Comparison of ENCODE assay signal across 1 cellular context in the genomic region with DNA sequence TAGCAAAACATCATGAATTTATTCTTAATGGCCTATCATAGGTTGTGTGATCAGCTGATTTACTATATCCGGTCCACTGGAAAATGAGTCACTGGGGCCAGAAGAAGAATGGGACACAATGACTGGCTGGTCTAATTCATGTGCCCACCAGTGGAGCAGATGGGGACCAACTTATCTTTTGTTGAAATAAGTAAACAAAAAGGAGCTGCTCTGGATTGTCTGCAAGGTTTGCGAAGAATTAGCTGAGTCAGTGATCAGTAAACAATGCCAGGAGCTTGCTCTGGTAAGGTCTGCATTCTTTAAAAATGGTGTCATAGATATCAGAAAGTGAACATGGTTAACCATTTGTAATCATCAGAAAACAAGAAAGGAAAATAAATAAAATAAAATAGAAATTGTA.
TF ChIP-seq lines count a peak whose summit lies in the region.

No MANE protein-coding gene starts in this region.

TF ChIP-seq in Ishikawa, 13 proteins besides CTCF, POLR2A, EP300 and RAD21:
- TF ChIP-seq, protein P1, sequence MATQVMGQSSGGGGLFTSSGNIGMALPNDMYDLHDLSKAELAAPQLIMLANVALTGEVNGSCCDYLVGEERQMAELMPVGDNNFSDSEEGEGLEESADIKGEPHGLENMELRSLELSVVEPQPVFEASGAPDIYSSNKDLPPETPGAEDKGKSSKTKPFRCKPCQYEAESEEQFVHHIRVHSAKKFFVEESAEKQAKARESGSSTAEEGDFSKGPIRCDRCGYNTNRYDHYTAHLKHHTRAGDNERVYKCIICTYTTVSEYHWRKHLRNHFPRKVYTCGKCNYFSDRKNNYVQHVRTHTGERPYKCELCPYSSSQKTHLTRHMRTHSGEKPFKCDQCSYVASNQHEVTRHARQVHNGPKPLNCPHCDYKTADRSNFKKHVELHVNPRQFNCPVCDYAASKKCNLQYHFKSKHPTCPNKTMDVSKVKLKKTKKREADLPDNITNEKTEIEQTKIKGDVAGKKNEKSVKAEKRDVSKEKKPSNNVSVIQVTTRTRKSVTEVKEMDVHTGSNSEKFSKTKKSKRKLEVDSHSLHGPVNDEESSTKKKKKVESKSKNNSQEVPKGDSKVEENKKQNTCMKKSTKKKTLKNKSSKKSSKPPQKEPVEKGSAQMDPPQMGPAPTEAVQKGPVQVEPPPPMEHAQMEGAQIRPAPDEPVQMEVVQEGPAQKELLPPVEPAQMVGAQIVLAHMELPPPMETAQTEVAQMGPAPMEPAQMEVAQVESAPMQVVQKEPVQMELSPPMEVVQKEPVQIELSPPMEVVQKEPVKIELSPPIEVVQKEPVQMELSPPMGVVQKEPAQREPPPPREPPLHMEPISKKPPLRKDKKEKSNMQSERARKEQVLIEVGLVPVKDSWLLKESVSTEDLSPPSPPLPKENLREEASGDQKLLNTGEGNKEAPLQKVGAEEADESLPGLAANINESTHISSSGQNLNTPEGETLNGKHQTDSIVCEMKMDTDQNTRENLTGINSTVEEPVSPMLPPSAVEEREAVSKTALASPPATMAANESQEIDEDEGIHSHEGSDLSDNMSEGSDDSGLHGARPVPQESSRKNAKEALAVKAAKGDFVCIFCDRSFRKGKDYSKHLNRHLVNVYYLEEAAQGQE (IDR thresholded peaks at IDR 0.05; ENCODE audit: low read depth) = no peak
- TF ChIP-seq USF1 (IDR thresholded peaks at IDR 0.05) (0 out of 2 replicates have a peak, but pooled peaks have one; percentile 14), YY1 (IDR thresholded peaks at IDR 0.05; ENCODE audit: low read depth) (no peak), TAF1 (IDR thresholded peaks at IDR 0.05; ENCODE audit: low read depth) (no peak), NFIC (IDR thresholded peaks at IDR 0.05) (no peak), EGR1 (IDR thresholded peaks at IDR 0.05) (no peak), TCF12 (IDR thresholded peaks at IDR 0.05; ENCODE audit: low read depth) (0 out of 2 replicates have a peak, but pooled peaks have one; percentile 34), FOXM1 (IDR thresholded peaks at IDR 0.05; ENCODE audit: borderline replicate concordance, low read depth) (no peak), ZBTB7A (IDR thresholded peaks at IDR 0.05; ENCODE audit: low read depth) (no peak), CEBPB (IDR thresholded peaks at IDR 0.05) (no peak), CREB1 (IDR thresholded peaks at IDR 0.05; ENCODE audit: low read depth) (no peak), TEAD4 (IDR thresholded peaks at IDR 0.05) (peak; percentile 47; the same call in 1 of the 2 replicates)
- TF ChIP-seq, protein P2, sequence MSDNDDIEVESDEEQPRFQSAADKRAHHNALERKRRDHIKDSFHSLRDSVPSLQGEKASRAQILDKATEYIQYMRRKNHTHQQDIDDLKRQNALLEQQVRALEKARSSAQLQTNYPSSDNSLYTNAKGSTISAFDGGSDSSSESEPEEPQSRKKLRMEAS (IDR thresholded peaks at IDR 0.05) = no peak
